In the genomic region with DNA sequence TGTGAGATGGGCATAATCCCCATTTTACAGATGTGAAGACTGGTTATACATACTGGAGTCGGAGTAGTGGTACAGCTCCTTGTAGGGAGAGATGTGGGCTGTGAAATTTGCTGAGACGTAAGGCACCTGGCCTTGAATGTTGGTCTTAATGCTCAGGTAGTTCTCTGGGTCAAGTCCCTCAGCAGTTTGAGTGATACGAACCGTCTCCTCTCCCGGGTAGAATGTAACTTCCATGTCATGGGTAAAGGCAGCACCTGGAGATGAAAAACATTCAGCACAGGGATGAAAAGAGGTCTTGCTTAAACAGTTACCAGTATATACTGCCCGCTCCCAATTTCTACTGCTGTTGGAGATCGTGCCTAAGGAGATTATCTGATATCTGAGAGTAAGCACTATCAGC, we compare ENCODE assay signal across 32 cellular contexts. TPM values are rescaled to one million over a fixed set of nuclear protein-coding genes. Genes with fewer than 3 reads are reported as not detected.
"Had no signal": no experiment of that assay in that cellular context is flagged by ENCODE, and none has a peak within 500 bp of the region (broad histone marks: within the 10 kb centered on the region; RNA-seq: fewer than 3 reads in every experiment).

No MANE protein-coding gene starts in this region.

- DNase-seq: activated effector memory CD4-positive, alpha-beta T cell treated with anti-CD3 and anti-CD28 coated beads, Interleukin-2, amount 50 U/mL, for 16 hours; activated effector memory CD4-positive, alpha-beta T cell treated with Interleukin-2 at 50 U/mL for 16 hours; activated gamma-delta T cell; activated gamma-delta T cell treated with Interleukin-2 at 50 U/mL for 16 hours; activated naive CD4-positive, alpha-beta T cell; activated naive CD4-positive, alpha-beta T cell treated with anti-CD3 and anti-CD28 coated beads for 36 hours; activated naive CD4-positive, alpha-beta T cell treated with anti-CD3 and anti-CD28 coated beads, Interleukin-2, amount 10 ng/mL, durations not matched to agents 7 days and 5 days; activated naive CD4-positive, alpha-beta T cell treated with anti-CD3 and anti-CD28 coated beads, Interleukin-2, amount 50 U/mL, for 16 hours; activated naive CD4-positive, alpha-beta T cell treated with Interleukin-2 at 50 U/mL for 16 hours; activated naive CD8-positive, alpha-beta T cell treated with anti-CD3 and anti-CD28 coated beads for 36 hours; activated naive CD8-positive, alpha-beta T cell treated with anti-CD3 and anti-CD28 coated beads, Interleukin-2, amount 10 ng/mL, durations not matched to agents 7 days and 5 days; activated naive CD8-positive, alpha-beta T cell treated with anti-CD3 and anti-CD28 coated beads, Interleukin-2, amount 50 U/mL, for 24 hours; activated T-cell treated with anti-CD3 and anti-CD28 coated beads, Interleukin-2, amount 50 U/mL, for 1 hour; activated T-cell treated with anti-CD3 and anti-CD28 coated beads, Interleukin-2, amount 50 U/mL, for 24 hours; activated T-cell treated with anti-CD3 and anti-CD28 coated beads, Interleukin-2, amount 50 U/mL, for 4 hours; activated T-cell treated with anti-CD3 and anti-CD28 coated beads, Interleukin-2, amount 50 U/mL, for 48 hours; activated T-cell treated with anti-CD3 and anti-CD28 coated beads, Interleukin-2, amount 50 U/mL, for 72 hours; adrenal gland; amniotic stem cell; amygdala; anterior cingulate cortex; aorta; body of pancreas; brain microvascular endothelial cell; caudate nucleus; central memory CD4-positive, alpha-beta T cell; cerebellar nuclear complex had no signal

- H3K9me3 ChIP-seq: adrenal gland, ascending aorta, body of pancreas, breast epithelium had no signal

- H3K4me3 ChIP-seq: adrenal gland, ascending aorta, body of pancreas, breast epithelium, cardiac muscle cell had no signal

- ATAC-seq: activated naive CD4-positive, alpha-beta T cell treated with anti-CD3 and anti-CD28 coated beads, Interleukin-2, amount 50 U/mL, for 72 hours; activated naive CD8-positive, alpha-beta T cell treated with anti-CD3 and anti-CD28 coated beads, Interleukin-2, amount 50 U/mL, for 24 hours; activated T-cell treated with anti-CD3 and anti-CD28 coated beads, Interleukin-2, amount 50 U/mL, for 4 hours; activated T-cell treated with anti-CD3 and anti-CD28 coated beads, Interleukin-2, amount 50 U/mL, for 72 hours; activated T-helper 17 cell treated with anti-CD3 and anti-CD28 coated beads, Interleukin-2, amount 50 U/mL, for 72 hours; body of pancreas had no signal

- H3K36me3 ChIP-seq: breast epithelium had no signal

- H3K27ac ChIP-seq: adrenal gland, ascending aorta, body of pancreas, brain microvascular endothelial cell, breast epithelium had no signal

- H3K27me3 ChIP-seq: ascending aorta, body of pancreas, brain microvascular endothelial cell, cardiac muscle cell had no signal

RNA-seq across cellular contexts. Expression of gene NID2, which starts 28.3 kb away (rescaled TPM):
- total RNA-seq: activated naive CD4-positive, alpha-beta T cell treated with anti-CD3 and anti-CD28 coated beads for 36 hours; activated naive CD4-positive, alpha-beta T cell treated with anti-CD3 and anti-CD28 coated beads, Interleukin-2, amount 50 U/mL, for 72 hours; activated naive CD8-positive, alpha-beta T cell treated with anti-CD3 and anti-CD28 coated beads for 36 hours had no signal
